Comparison of ENCODE assay signal across 20 cellular contexts in the genomic region with DNA sequence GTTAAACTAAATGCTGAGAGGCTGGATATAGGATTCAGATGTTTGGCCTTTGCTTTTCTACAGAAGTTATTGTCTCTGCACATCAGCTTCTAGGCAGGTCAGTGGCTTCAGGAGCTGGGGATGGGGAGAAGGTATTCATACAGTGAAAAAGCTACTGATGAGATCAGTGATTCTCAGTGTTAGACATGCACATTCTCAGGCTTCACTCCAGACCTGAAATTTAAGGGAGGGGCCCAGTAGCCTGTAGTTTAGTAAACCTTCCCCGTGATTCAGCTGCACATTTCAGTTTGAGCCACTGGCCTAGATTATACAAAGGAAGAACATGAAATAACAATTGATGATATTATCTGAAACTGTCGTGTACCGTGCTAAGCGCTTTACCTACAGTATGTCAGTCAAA.
DNase-seq lines count a peak whose midpoint lies in the region; ATAC-seq and TF ChIP-seq lines count a peak whose summit lies in the region.
"Had no signal": no experiment of that assay in that cellular context is flagged by ENCODE, and none has a peak within 500 bp of the region (broad histone marks: within the 10 kb centered on the region; RNA-seq: fewer than 3 reads in every experiment).

No MANE protein-coding gene starts in this region.

- H3K4me1 ChIP-seq in GM23338 (ENCODE audit: insufficient read depth): peaks cover 44% of the 10 kb centered on the region
- H3K4me1 ChIP-seq in HUES64 (ENCODE audit: insufficient read depth, low read length): peaks cover 53% of the 10 kb centered on the region
- H3K4me1 ChIP-seq in iPS-18a (ENCODE audit: control insufficient read depth, low read depth, low read length): peaks cover 44% of the 10 kb centered on the region

- ATAC-seq in GM23338: no peak
- no peak for ATAC-seq in HG03025 (IDR thresholded peaks at IDR 0.05; ENCODE audit: low FRiP score, unreplicated experiment)
- ATAC-seq in GM19397 (IDR thresholded peaks at IDR 0.05; ENCODE audit: unreplicated experiment): no peak
- ATAC-seq in HG02588 (IDR thresholded peaks at IDR 0.05; ENCODE audit: unreplicated experiment): no peak
- ATAC-seq: A549 had no signal

- H3K27ac Mint-ChIP-seq in GM23338: 0 out of 2 replicates have a peak overlapping the region, but pooled peaks have one; percentile 2
- H3K27ac Mint-ChIP-seq: CD14-positive monocyte had no signal

- H3K36me3 Mint-ChIP-seq in GM23338 (ENCODE audit: low read depth): peaks cover 9% of the 10 kb centered on the region; the same call in 2 of the 3 replicates

- H2AFZ ChIP-seq in GM23338: no peak overlapping the region
- H2AFZ ChIP-seq: GM23248 had no signal

- TF ChIP-seq CTCF in GM23338 (conservative IDR thresholded peaks at IDR 0.05; ENCODE audit: low read depth in 2 of 2): no peak

- peak overlapping the region; percentile 76; the same call in 1 of the 2 replicates for H3K27ac ChIP-seq in GM23338 (ENCODE audit: low read depth)
- peak overlapping the region; percentile 83 for H3K27ac ChIP-seq in HUES64 (ENCODE audit: low read depth, low read length)
- peak overlapping the region; percentile 7 for H3K27ac ChIP-seq in adipose tissue (ENCODE audit: low read depth, low read length)
- peak overlapping the region; percentile 38 for H3K27ac ChIP-seq in iPS-18a (ENCODE audit: low read length)
- H3K27ac ChIP-seq: 22Rv1, A549, BLaER1, GM23248, HL-60, KMS-11 had no signal

- no peaks in the 10 kb centered on the region for H3K9me3 ChIP-seq in HUES64 (ENCODE audit: insufficient read depth, low read depth, low read length)
- no peaks in the 10 kb centered on the region for H3K9me3 ChIP-seq in iPS-18a (ENCODE audit: control insufficient read depth, low read depth, low read length)
- H3K9me3 ChIP-seq: A549, BLaER1 had no signal

- no peaks in the 10 kb centered on the region for H3K36me3 ChIP-seq in GM23338 (ENCODE audit: insufficient read depth)
- H3K36me3 ChIP-seq in HUES64 (ENCODE audit: insufficient read depth, low read length): peaks cover 10% of the 10 kb centered on the region; the same call in 1 of the 2 replicates
- H3K36me3 ChIP-seq in iPS-18a (ENCODE audit: control insufficient read depth, low read depth, low read length): no peaks in the 10 kb centered on the region

- WGBS in HUES64: 95% methylated on average over 3 of the region's 4 CpGs
- WGBS in adipose tissue, 3 donors: 80 to 94% (median 81%) methylated on average over 4 of the region's 4 CpGs

- H3K4me1 Mint-ChIP-seq in GM23338: peaks cover 66% of the 10 kb centered on the region
- H3K4me1 Mint-ChIP-seq: CD4-positive, alpha-beta memory T cell had no signal

- no peaks in the 10 kb centered on the region for H3K9me2 ChIP-seq in GM23338 (ENCODE audit: insufficient read depth)

- H3K4me3 ChIP-seq in GM23338: no peak overlapping the region
- H3K4me3 ChIP-seq in HUES64 (ENCODE audit: low read length): no peak overlapping the region
- no peak overlapping the region for H3K4me3 ChIP-seq in iPS-18a (ENCODE audit: low read length)
- H3K4me3 ChIP-seq: A549, BLaER1, GM23248 had no signal

- H3K4me3 Mint-ChIP-seq in GM23338: no peak overlapping the region
- H3K4me3 Mint-ChIP-seq: CD14-positive monocyte; CD4-positive, alpha-beta memory T cell had no signal

- H3K9ac ChIP-seq in HUES64 (ENCODE audit: low read depth, low read length) (peak overlapping the region; percentile 30; the same call in 1 of the 2 replicates), iPS-18a (ENCODE audit: low read length) (no peak overlapping the region)
- H3K9ac ChIP-seq: BLaER1, GM23248, KMS-11 had no signal

- H3K9me3 Mint-ChIP-seq in GM23338: no peaks in the 10 kb centered on the region
- H3K9me3 Mint-ChIP-seq: CD4-positive, alpha-beta memory T cell had no signal

- H3K27me3 ChIP-seq in GM23338 (ENCODE audit: insufficient read depth): no peaks in the 10 kb centered on the region
- no peaks in the 10 kb centered on the region for H3K27me3 ChIP-seq in HUES64 (ENCODE audit: insufficient read depth, low read length)
- no peaks in the 10 kb centered on the region for H3K27me3 ChIP-seq in iPS-18a (ENCODE audit: control insufficient read depth, insufficient read depth, low read length)
- H3K27me3 ChIP-seq: BLaER1 had no signal

- peak overlapping the region; percentile 2; the same call in 1 of the 2 replicates for H3K4me2 ChIP-seq in GM23338
- H3K4me2 ChIP-seq: A549, BLaER1, KMS-11 had no signal

- no peaks in the 10 kb centered on the region for H4K20me1 ChIP-seq in GM23338 (replicated peaks; ENCODE audit: insufficient read depth)
- H4K20me1 ChIP-seq: BLaER1 had no signal

- no peaks in the 10 kb centered on the region for H3F3A ChIP-seq in GM23338 (replicated peaks; ENCODE audit: low read depth)

- DNase-seq in GM23338 (ENCODE audit: low spot score): no peak
- DNase-seq in NCI-H1092 (lab: John Stamatoyannopoulos, UW): no peak
- DNase-seq: CD4-positive, alpha-beta memory T cell; DMS153; DMS79 treated with DMSO at 0.1 percent for 48 hours; GF-D8; GM23248; H7 had no signal

- no peaks in the 10 kb centered on the region for H3K79me2 ChIP-seq in GM23338 (replicated peaks; ENCODE audit: insufficient read depth)

- H3K27me3 Mint-ChIP-seq in GM23338 (ENCODE audit: insufficient read depth, low read depth, poor library complexity): no peaks in the 10 kb centered on the region
- H3K27me3 Mint-ChIP-seq: CD4-positive, alpha-beta memory T cell had no signal

TF ChIP-seq in GM23338, 12 proteins besides CTCF, POLR2A, EP300 and RAD21:
- TF ChIP-seq EZH2phosphoT487 (IDR thresholded peaks at IDR 0.05; ENCODE audit: unreplicated experiment): no peak
TF ChIP-seq in GM23338: peak in this region for 0.

Comparison
In these comparisons a context has a peak if more than half of its experiments do, and no peak if none do; other contexts are left out.
1. H3K27ac ChIP-seq: peak in every context shown above with its lines; median percentile 83 in HUES64; 76 in GM23338; 38 in iPS-18a; 7 in adipose tissue.